In the genomic region with DNA sequence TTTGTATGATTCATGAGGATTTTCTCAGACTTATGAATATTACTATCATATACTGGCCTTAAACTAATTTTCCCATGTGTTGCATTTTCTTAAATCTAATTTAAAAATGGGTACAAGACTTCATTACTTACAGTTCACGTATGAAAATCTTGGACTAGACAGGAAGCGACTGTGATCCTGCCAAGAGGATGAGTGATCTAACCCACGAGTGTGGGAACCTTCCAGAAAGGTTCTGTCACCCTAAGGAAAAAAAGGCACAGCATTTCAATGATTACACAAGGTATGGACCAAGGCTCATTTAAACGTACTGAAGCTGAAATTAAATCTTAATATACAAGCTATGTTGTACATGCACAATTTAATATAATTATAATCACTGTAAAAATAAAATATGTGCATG, we compare ENCODE assay signal across 26 cellular contexts.
"Had no signal": no experiment of that assay in that cellular context is flagged by ENCODE, and none has a peak within 500 bp of the region (broad histone marks: within the 10 kb centered on the region; RNA-seq: fewer than 3 reads in every experiment).

No MANE protein-coding gene starts in this region.

- H3K27ac ChIP-seq: brain microvascular endothelial cell, coronary artery, dorsolateral prefrontal cortex, esophagus muscularis mucosa had no signal

- H3K9me3 ChIP-seq: esophagus muscularis mucosa had no signal

- H3K27me3 ChIP-seq: brain microvascular endothelial cell, dorsolateral prefrontal cortex, esophagus muscularis mucosa had no signal

- ATAC-seq: activated CD4-positive, alpha-beta T cell treated with anti-CD3 and anti-CD28 coated beads for 36 hours; activated CD8-positive, alpha-beta T cell treated with anti-CD3 and anti-CD28 coated beads, Interleukin-2, amount 10 ng/mL, durations not matched to agents 7 days and 5 days; activated T-helper 17 cell treated with anti-CD3 and anti-CD28 coated beads, Interleukin-2, amount 50 U/mL, for 72 hours had no signal

- H3K4me3 ChIP-seq: coronary artery, dorsolateral prefrontal cortex, esophagus muscularis mucosa had no signal

- H3K4me1 ChIP-seq: esophagus muscularis mucosa had no signal

- H3K36me3 ChIP-seq: brain microvascular endothelial cell, esophagus muscularis mucosa had no signal

- DNase-seq: activated CD4-positive, alpha-beta memory T cell treated with anti-CD3 and anti-CD28 coated beads for 36 hours; activated CD4-positive, alpha-beta T cell treated with anti-CD3 and anti-CD28 coated beads for 36 hours; activated CD4-positive, alpha-beta T cell treated with anti-CD3 and anti-CD28 coated beads, Interleukin-2, amount 10 ng/mL, durations not matched to agents 24 days and 14 days; activated CD4-positive, CD25-positive, alpha-beta regulatory T cell; activated CD4-positive, CD25-positive, alpha-beta regulatory T cell treated with anti-CD3 and anti-CD28 coated beads, Interleukin-2, amount 50 U/mL, for 72 hours; activated CD8-positive, alpha-beta memory T cell treated with anti-CD3 and anti-CD28 coated beads, Interleukin-2, amount 50 U/mL, for 48 hours; activated CD8-positive, alpha-beta T cell treated with anti-CD3 and anti-CD28 coated beads, Interleukin-2, amount 10 ng/mL, durations not matched to agents 7 days and 5 days; activated effector memory CD4-positive, alpha-beta T cell treated with Interleukin-2 at 50 U/mL for 16 hours; activated gamma-delta T cell treated with Interleukin-2 at 50 U/mL for 16 hours; activated naive CD4-positive, alpha-beta T cell treated with anti-CD3 and anti-CD28 coated beads, Interleukin-2, amount 50 U/mL, for 16 hours; activated naive CD4-positive, alpha-beta T cell treated with Interleukin-2 at 50 U/mL for 16 hours; activated T-cell treated with anti-CD3 and anti-CD28 coated beads for 4 hours; activated T-cell treated with anti-CD3 and anti-CD28 coated beads, Interleukin-2, amount 50 U/mL, for 24 hours; amniotic stem cell; anterior cingulate cortex; brain microvascular endothelial cell; dorsolateral prefrontal cortex; effector memory CD4-positive, alpha-beta T cell; endodermal cell; erythroblast; foreskin fibroblast; head of caudate nucleus; T-helper 2 cell had no signal
